In the genomic region with DNA sequence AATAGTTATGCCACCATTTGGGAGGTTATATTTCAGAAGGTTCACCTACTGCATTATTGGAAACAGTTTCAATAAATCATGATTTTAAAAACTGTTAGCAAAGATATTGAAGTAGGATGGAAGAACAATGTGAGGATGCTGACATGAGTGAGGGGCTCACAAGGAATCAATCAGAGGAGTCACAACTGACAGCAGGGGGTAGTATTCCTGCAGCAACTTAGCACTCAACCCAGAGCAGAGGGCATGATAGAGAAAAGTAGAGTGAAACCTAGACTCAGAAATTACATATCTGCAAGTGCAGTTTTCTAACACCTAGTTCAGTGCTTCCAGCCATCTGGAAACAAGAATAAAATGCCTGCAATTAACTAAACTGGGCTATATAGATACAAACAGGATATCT, we compare ENCODE assay signal across 32 cellular contexts.
"Had no signal": no experiment of that assay in that cellular context is flagged by ENCODE, and none has a peak within 500 bp of the region (broad histone marks: within the 10 kb centered on the region; RNA-seq: fewer than 3 reads in every experiment).

No MANE protein-coding gene starts in this region.

- H3K27me3 ChIP-seq: adrenal gland, body of pancreas, cardiac muscle cell, colonic mucosa, pancreas, uterus had no signal

- H3K4me1 ChIP-seq: adrenal gland, body of pancreas, colonic mucosa, pancreas, prostate gland, uterus had no signal

- H3K36me3 ChIP-seq: adrenal gland, cardiac muscle cell, colonic mucosa, pancreas, prostate gland, thoracic aorta, uterus had no signal

- H3K4me1 Mint-ChIP-seq: activated naive CD8-positive, alpha-beta T cell treated with anti-CD3 and anti-CD28 coated beads for 36 hours; mesothelial cell of epicardium; naive B cell; nephron progenitor cell had no signal

- H3K27me3 Mint-ChIP-seq: activated naive CD8-positive, alpha-beta T cell treated with anti-CD3 and anti-CD28 coated beads for 36 hours; naive B cell; type B pancreatic cell had no signal

- H3K9me3 Mint-ChIP-seq: T-helper 2 cell treated with Interferon-gamma antibody and Interleukin-4, amounts not matched to agents 5 μg/mL and 100 μg/mL, for 36 hours; type B pancreatic cell had no signal

- H3K36me3 Mint-ChIP-seq: activated naive CD8-positive, alpha-beta T cell treated with anti-CD3 and anti-CD28 coated beads for 36 hours; mesothelial cell of epicardium; naive B cell; type B pancreatic cell had no signal

- ATAC-seq: body of pancreas; pancreas; sciatic nerve; stimulated activated naive CD8-positive, alpha-beta T cell treated with anti-CD3 and anti-CD28 coated beads, Interleukin-15, Interleukin-2, amounts not matched to agents 100 U/mL and 50 U/mL, for 24 hours had no signal

- H3K9me3 ChIP-seq: adrenal gland, body of pancreas, colonic mucosa, pancreas, prostate gland, thoracic aorta, uterus had no signal

- H3K27ac Mint-ChIP-seq: activated naive CD8-positive, alpha-beta T cell treated with anti-CD3 and anti-CD28 coated beads for 36 hours; mesothelial cell of epicardium; naive B cell; nephron progenitor cell; T-helper 2 cell treated with Interferon-gamma antibody and Interleukin-4, amounts not matched to agents 5 μg/mL and 100 μg/mL, for 36 hours; type B pancreatic cell had no signal

- DNase-seq: activated CD4-positive, alpha-beta T cell treated with anti-CD3 and anti-CD28 coated beads for 4 hours; activated CD4-positive, alpha-beta T cell treated with anti-CD3 and anti-CD28 coated beads, Interleukin-2, amount 50 U/mL, for 4 hours; activated CD8-positive, alpha-beta memory T cell treated with anti-CD3 and anti-CD28 coated beads for 24 hours; activated effector memory CD4-positive, alpha-beta T cell treated with Interleukin-2 at 50 U/mL for 16 hours; activated naive CD4-positive, alpha-beta T cell treated with Interleukin-2 at 50 U/mL for 16 hours; activated naive CD8-positive, alpha-beta T cell treated with anti-CD3 and anti-CD28 coated beads for 36 hours; adrenal gland; aorta; body of pancreas; cerebellar nuclear complex; colonic mucosa; effector CD8-positive, alpha-beta T cell; glutamatergic neuron; islet precursor cell; mammary epithelial cell; naive B cell; nephron progenitor cell; nucleus accumbens; pancreas; retina; stimulated activated CD4-positive, alpha-beta T cell treated with anti-CD3 and anti-CD28 coated beads, Interleukin-12 subunit alpha, Interleukin-12 subunit beta, amount 100 ng/mL, for 4 hours; stimulated activated CD4-positive, alpha-beta T cell treated with anti-CD3 and anti-CD28 coated beads, Interleukin-4, amount 100 ng/mL, for 1 hour; stimulated activated naive CD8-positive, alpha-beta T cell treated with anti-CD3 and anti-CD28 coated beads, Interleukin-15, Interleukin-2, amounts not matched to agents 100 U/mL and 50 U/mL, for 24 hours; uterus had no signal

- H3K4me3 ChIP-seq: adrenal gland, body of pancreas, cardiac muscle cell, colonic mucosa, pancreas, prostate gland, skin epidermis, thoracic aorta, uterus had no signal

- H3K27ac ChIP-seq: adrenal gland, body of pancreas, cardiac muscle cell, colonic mucosa, pancreas, prostate gland, skin epidermis, thoracic aorta, uterus had no signal

- H3K4me3 Mint-ChIP-seq: activated naive CD8-positive, alpha-beta T cell treated with anti-CD3 and anti-CD28 coated beads for 36 hours; mesothelial cell of epicardium; naive B cell; nephron progenitor cell; T-helper 2 cell treated with Interferon-gamma antibody and Interleukin-4, amounts not matched to agents 5 μg/mL and 100 μg/mL, for 36 hours; type B pancreatic cell had no signal
